ENCODE assay signal across 25 cellular contexts in genomic region chr1:93776728-93777127, GRCh38.
"Had no signal": no experiment of that assay in that cellular context is flagged by ENCODE, and none has a peak within 500 bp of the region (broad histone marks: within the 10 kb centered on the region; RNA-seq: fewer than 3 reads in every experiment).

No MANE protein-coding gene starts in this region.

- H3K79me2 ChIP-seq: hepatocyte had no signal

- H3K27ac ChIP-seq: hepatocyte, left lung, pancreas, psoas muscle, right atrium auricular region, upper lobe of right lung had no signal

- H3K4me3 Mint-ChIP-seq: activated naive CD4-positive, alpha-beta T cell treated with anti-CD3 and anti-CD28 coated beads for 36 hours; activated naive CD8-positive, alpha-beta T cell treated with anti-CD3 and anti-CD28 coated beads, Interleukin-2, amount 10 ng/mL, durations not matched to agents 7 days and 5 days; activated T-cell treated with anti-CD3 and anti-CD28 coated beads, Interleukin-2, amount 50 U/mL, for 4 hours; immature natural killer cell; mesothelial cell of epicardium; naive thymus-derived CD8-positive, alpha-beta T cell had no signal

- H3K9me3 Mint-ChIP-seq: activated naive CD4-positive, alpha-beta T cell treated with anti-CD3 and anti-CD28 coated beads for 36 hours; activated T-cell treated with anti-CD3 and anti-CD28 coated beads, Interleukin-2, amount 50 U/mL, for 4 hours; activated T-helper 2 cell treated with anti-CD3 and anti-CD28 coated beads, Interferon-gamma antibody, Interleukin-2, Interleukin-4, amounts not matched to agents 10 μg/mL and 5 μg/mL and 100 μg/mL, durations not matched to agents 14 hours and 24 hours and 36 hours; immature natural killer cell had no signal

- H3K4me3 ChIP-seq: hepatocyte, left lung, lung, pancreas, psoas muscle, right atrium auricular region, upper lobe of right lung had no signal

- H3K9me3 ChIP-seq: left lung, pancreas, psoas muscle, right atrium auricular region, upper lobe of right lung had no signal

- H3K36me3 ChIP-seq: left lung, pancreas, right atrium auricular region, upper lobe of right lung had no signal

- H2AFZ ChIP-seq: hepatocyte had no signal

- ATAC-seq: activated T-cell treated with anti-CD3 and anti-CD28 coated beads, Interleukin-2, amount 50 U/mL, for 4 hours; left lung; naive thymus-derived CD8-positive, alpha-beta T cell; pancreas; psoas muscle; stimulated activated naive CD8-positive, alpha-beta T cell treated with anti-CD3 and anti-CD28 coated beads, Interleukin-15, Interleukin-2, amounts not matched to agents 100 U/mL and 50 U/mL, for 24 hours; upper lobe of right lung had no signal

- H3K27ac Mint-ChIP-seq: activated naive CD4-positive, alpha-beta T cell treated with anti-CD3 and anti-CD28 coated beads for 36 hours; activated naive CD8-positive, alpha-beta T cell treated with anti-CD3 and anti-CD28 coated beads, Interleukin-2, amount 10 ng/mL, durations not matched to agents 7 days and 5 days; activated T-helper 2 cell treated with anti-CD3 and anti-CD28 coated beads, Interferon-gamma antibody, Interleukin-2, Interleukin-4, amounts not matched to agents 10 μg/mL and 5 μg/mL and 100 μg/mL, durations not matched to agents 14 hours and 24 hours and 36 hours; immature natural killer cell; mesothelial cell of epicardium; naive thymus-derived CD8-positive, alpha-beta T cell had no signal

- H3K4me1 Mint-ChIP-seq: immature natural killer cell; naive thymus-derived CD8-positive, alpha-beta T cell had no signal

- H3K36me3 Mint-ChIP-seq: mesothelial cell of epicardium had no signal

- H3K4me2 ChIP-seq: hepatocyte had no signal

- H3K27me3 ChIP-seq: hepatocyte, left lung, pancreas, right atrium auricular region, upper lobe of right lung had no signal

- H3K4me1 ChIP-seq: left lung, pancreas, upper lobe of right lung had no signal

- DNase-seq: activated CD4-positive, alpha-beta T cell treated with anti-CD3 and anti-CD28 coated beads for 1 hour; activated CD4-positive, alpha-beta T cell treated with anti-CD3 and anti-CD28 coated beads, Interleukin-2, amount 50 U/mL, for 4 hours; activated CD8-positive, alpha-beta memory T cell treated with anti-CD3 and anti-CD28 coated beads, Interleukin-2, amount 50 U/mL, for 48 hours; activated naive CD4-positive, alpha-beta T cell treated with anti-CD3 and anti-CD28 coated beads for 36 hours; activated naive CD8-positive, alpha-beta T cell treated with anti-CD3 and anti-CD28 coated beads, Interleukin-2, amount 10 ng/mL, durations not matched to agents 7 days and 5 days; activated T-cell treated with anti-CD3 and anti-CD28 coated beads, Interleukin-2, amount 50 U/mL, for 4 hours; amniotic stem cell; cerebellar nuclear complex; cortex of kidney; glutamatergic neuron; immature natural killer cell; kidney glomerular epithelial cell; left lung; naive thymus-derived CD8-positive, alpha-beta T cell; pancreas; psoas muscle; stimulated activated CD4-positive, alpha-beta T cell treated with anti-CD3 and anti-CD28 coated beads, Interleukin-4, amount 100 ng/mL, for 24 hours; stimulated activated naive CD8-positive, alpha-beta T cell treated with anti-CD3 and anti-CD28 coated beads, Interleukin-15, Interleukin-2, amounts not matched to agents 100 U/mL and 50 U/mL, for 24 hours; T-helper 9 cell; upper lobe of right lung had no signal
